ENCODE assay signal across 33 cellular contexts in genomic region chr1:18112611-18113010, GRCh38. TPM values are rescaled to one million over a fixed set of nuclear protein-coding genes. Genes with fewer than 3 reads are reported as not detected.
"Had no signal": no experiment of that assay in that cellular context is flagged by ENCODE, and none has a peak within 500 bp of the region (broad histone marks: within the 10 kb centered on the region; RNA-seq: fewer than 3 reads in every experiment).

No MANE protein-coding gene starts in this region.

- H3K27me3 ChIP-seq: SJCRH30 had no signal

- ATAC-seq: activated CD8-positive, alpha-beta memory T cell treated with anti-CD3 and anti-CD28 coated beads, Interleukin-2, amount 10 ng/mL, durations not matched to agents 7 days and 5 days; Panc1 had no signal

- H3K36me3 ChIP-seq: ascending aorta, cardiac muscle cell, SJCRH30, WERI-Rb-1 had no signal

- H3K4me3 ChIP-seq: ascending aorta, cardiac muscle cell, SJCRH30, SK-N-MC had no signal

- H3K9me3 ChIP-seq: ascending aorta, SJCRH30 had no signal

- H3K4me3 Mint-ChIP-seq: activated CD4-positive, alpha-beta memory T cell treated with anti-CD3 and anti-CD28 coated beads, Interleukin-2, amount 10 ng/mL, durations not matched to agents 7 days and 5 days; activated CD8-positive, alpha-beta memory T cell treated with anti-CD3 and anti-CD28 coated beads, Interleukin-2, amount 10 ng/mL, durations not matched to agents 7 days and 5 days; activated naive CD8-positive, alpha-beta T cell treated with anti-CD3 and anti-CD28 coated beads for 36 hours; central memory CD8-positive, alpha-beta T cell had no signal

- H3K36me3 Mint-ChIP-seq: activated CD8-positive, alpha-beta memory T cell treated with anti-CD3 and anti-CD28 coated beads, Interleukin-2, amount 10 ng/mL, durations not matched to agents 7 days and 5 days; activated naive CD8-positive, alpha-beta T cell treated with anti-CD3 and anti-CD28 coated beads for 36 hours had no signal

- DNase-seq: activated CD4-positive, alpha-beta memory T cell treated with anti-CD3 and anti-CD28 coated beads, Interleukin-2, amount 10 ng/mL, durations not matched to agents 7 days and 5 days; activated CD4-positive, alpha-beta T cell treated with anti-CD3 and anti-CD28 coated beads for 1 hour; activated CD4-positive, alpha-beta T cell treated with anti-CD3 and anti-CD28 coated beads for 48 hours; activated CD4-positive, CD25-positive, alpha-beta regulatory T cell; activated CD8-positive, alpha-beta memory T cell treated with anti-CD3 and anti-CD28 coated beads for 24 hours; activated CD8-positive, alpha-beta memory T cell treated with anti-CD3 and anti-CD28 coated beads, Interleukin-2, amount 10 ng/mL, durations not matched to agents 7 days and 5 days; activated CD8-positive, alpha-beta memory T cell treated with anti-CD3 and anti-CD28 coated beads, Interleukin-2, amount 50 U/mL, for 48 hours; activated effector memory CD4-positive, alpha-beta T cell treated with Interleukin-2 at 50 U/mL for 16 hours; activated naive CD4-positive, alpha-beta T cell treated with anti-CD3 and anti-CD28 coated beads, Interleukin-2, amount 50 U/mL, for 16 hours; activated naive CD8-positive, alpha-beta T cell treated with anti-CD3 and anti-CD28 coated beads for 36 hours; activated T-cell treated with anti-CD3 and anti-CD28 coated beads, Interleukin-2, amount 50 U/mL, for 48 hours; amygdala; cortex of kidney; Karpas-422; KBM-7; NCI-H1105; NCI-H1417 treated with DMSO at 0.1 percent for 48 hours; NCI-H2029 treated with DMSO at 0.1 percent for 48 hours; NCI-H510A treated with DMSO at 0.1 percent for 48 hours; NCI-H774; SHP77; SJCRH30; T1000; WERI-Rb-1 had no signal

- H3K27ac Mint-ChIP-seq: activated CD4-positive, alpha-beta memory T cell treated with anti-CD3 and anti-CD28 coated beads, Interleukin-2, amount 10 ng/mL, durations not matched to agents 7 days and 5 days; activated CD8-positive, alpha-beta memory T cell treated with anti-CD3 and anti-CD28 coated beads, Interleukin-2, amount 10 ng/mL, durations not matched to agents 7 days and 5 days; activated naive CD8-positive, alpha-beta T cell treated with anti-CD3 and anti-CD28 coated beads for 36 hours had no signal

- H3K4me1 Mint-ChIP-seq: central memory CD8-positive, alpha-beta T cell had no signal

- H3K9me3 Mint-ChIP-seq: activated CD4-positive, alpha-beta memory T cell treated with anti-CD3 and anti-CD28 coated beads, Interleukin-2, amount 10 ng/mL, durations not matched to agents 7 days and 5 days; activated naive CD8-positive, alpha-beta T cell treated with anti-CD3 and anti-CD28 coated beads for 36 hours; central memory CD8-positive, alpha-beta T cell had no signal

- H3K27ac ChIP-seq: ascending aorta, cardiac muscle cell, SJCRH30, SK-N-MC, WERI-Rb-1 had no signal

- H3K4me1 ChIP-seq: SJCRH30 had no signal

RNA-seq across cellular contexts. Expression of gene IGSF21, which starts 5.0 kb away (rescaled TPM):
- total RNA-seq: activated CD4-positive, alpha-beta memory T cell treated with anti-CD3 and anti-CD28 coated beads, Interleukin-2, amount 10 ng/mL, durations not matched to agents 7 days and 5 days; activated CD8-positive, alpha-beta memory T cell treated with anti-CD3 and anti-CD28 coated beads, Interleukin-2, amount 10 ng/mL, durations not matched to agents 7 days and 5 days; activated naive CD8-positive, alpha-beta T cell treated with anti-CD3 and anti-CD28 coated beads for 36 hours; MCF 10A; RPMI7951; SJCRH30; T-helper 1 cell treated with Interleukin-12 subunit alpha and Interleukin-12 subunit beta and Interleukin-4 antibody, amounts not matched to agents 30 ng/mL and 1 ng/mL, for 36 hours; T-helper 2 cell treated with Interferon-gamma antibody and Interleukin-4, amounts not matched to agents 100 ng/mL and 5 ng/mL, for 36 hours had no signal
- polyA plus RNA-seq: cardiac muscle cell had no signal
